In genomic region chr9:37262410-37262809, GRCh38 we compare ENCODE assay signal across 9 cellular contexts.
DNase-seq lines count a peak whose midpoint lies in the region; ATAC-seq and TF ChIP-seq lines count a peak whose summit lies in the region.
"Had no signal": no experiment of that assay in that cellular context is flagged by ENCODE, and none has a peak within 500 bp of the region (broad histone marks: within the 10 kb centered on the region; RNA-seq: fewer than 3 reads in every experiment).

No MANE protein-coding gene starts in this region.

- in situ Hi-C loops in GM23248 (cut with MboI): loop anchor here (10.0 kb wide), 3 partner anchors 58 to 398 kb away; no protein-coding TSS in a partner anchor

- no peak overlapping the region for H3K27ac ChIP-seq in AG04450 (ENCODE audit: low read depth, low read length)
- H3K27ac ChIP-seq in GM23248: no peak overlapping the region
- no peak overlapping the region for H3K27ac ChIP-seq in WERI-Rb-1
- H3K27ac ChIP-seq: epithelial cell of prostate had no signal

- TF ChIP-seq CTCF in AG04450 (IDR thresholded peaks at IDR 0.05; ENCODE audit: low read depth, low read length) (peak; percentile 77), WERI-Rb-1 (IDR thresholded peaks at IDR 0.05; ENCODE audit: low read depth, low read length) (peak; percentile 56; the same call in 1 of the 2 replicates)

- no peak for ATAC-seq in GM18873 (IDR thresholded peaks at IDR 0.05; ENCODE audit: low FRiP score, unreplicated experiment)
- no peak for ATAC-seq in GM19351 (IDR thresholded peaks at IDR 0.05; ENCODE audit: unreplicated experiment)

- no peaks in the 10 kb centered on the region for H4K20me1 ChIP-seq in GM23248 (ENCODE audit: insufficient read depth)

- DNase-seq in AG04450 (ENCODE audit: low read depth, low spot score) (peak; percentile 6), GM23248 (peak; percentile 57), WERI-Rb-1 (peak; percentile 34), inferior parietal cortex (ENCODE audit: extremely low spot score) (peak; percentile 39), NCI-H2227 (lab: John Stamatoyannopoulos, UW; ENCODE audit: unreplicated experiment) (no peak), SKM-1 treated with dmso at 0.1 percent for 144 hours (lab: John Stamatoyannopoulos, UW; ENCODE audit: unreplicated experiment) (no peak)

- H3K79me2 ChIP-seq in GM23248 (ENCODE audit: insufficient read depth): no peaks in the 10 kb centered on the region

- H3K9me2 ChIP-seq in GM23248 (ENCODE audit: insufficient read depth): no peaks in the 10 kb centered on the region

- H2AFZ ChIP-seq in GM23248: no peak overlapping the region

- no peaks in the 10 kb centered on the region for H3F3A ChIP-seq in GM23248 (ENCODE audit: insufficient read depth)

- no peak overlapping the region for H3K4me2 ChIP-seq in GM23248 (ENCODE audit: unreplicated experiment)

- H3K4me3 ChIP-seq in AG04450 (ENCODE audit: low read depth, low read length): no peak overlapping the region
- H3K4me3 ChIP-seq in GM23248: no peak overlapping the region
- H3K4me3 ChIP-seq in WERI-Rb-1 (ENCODE audit: low read depth, low read length): no peak overlapping the region

- H3K27me3 ChIP-seq in AG04450 (ENCODE audit: control insufficient read depth, insufficient read depth, low read length) (no peaks in the 10 kb centered on the region), GM23248 (replicated peaks; ENCODE audit: insufficient read depth) (no peaks in the 10 kb centered on the region), WERI-Rb-1 (ENCODE audit: insufficient read depth, low read depth, severe bottlenecking) (no peaks in the 10 kb centered on the region)

- no peaks in the 10 kb centered on the region for H3K36me3 ChIP-seq in GM23248 (ENCODE audit: low read depth)
- no peaks in the 10 kb centered on the region for H3K36me3 ChIP-seq in WERI-Rb-1

- H3K9me3 ChIP-seq in AG04450 (ENCODE audit: control insufficient read depth, insufficient read depth, low read length): no peaks in the 10 kb centered on the region
- H3K9me3 ChIP-seq in GM23248 (ENCODE audit: low read depth): no peaks in the 10 kb centered on the region
- H3K9me3 ChIP-seq in WERI-Rb-1 (ENCODE audit: severe bottlenecking): no peaks in the 10 kb centered on the region

- no peaks in the 10 kb centered on the region for H3K4me1 ChIP-seq in GM23248 (ENCODE audit: insufficient read depth)

- POLR2A ChIA-PET in AG04450 (lab: Yijun Ruan, JAX): no interaction called here

- 64 to 76% methylated on average over 4 of the region's 4 CpGs for WGBS in GM23248 (ENCODE audit: low coverage in 1 of 2, low lambda C conversion rate in 2 of 2, missing lambda C conversion rate in 2 of 2), 2 experiments

- CTCF ChIA-PET in AG04450 (lab: Charles Lee): interaction anchor here (0.7 to 2.1 kb wide), 11 partner anchors 10 to 390 kb away, joined by 3 to 11 read pairs (median 3); no protein-coding TSS in a partner anchor

- H3K9ac ChIP-seq in GM23248: no peak overlapping the region

Comparison
In these comparisons a context has a peak if more than half of its experiments do, and no peak if none do; other contexts are left out.
1. DNase-seq: peak in AG04450 (single experiment), GM23248 (single experiment), WERI-Rb-1 (single experiment) and inferior parietal cortex (single experiment); none in NCI-H2227 (single experiment) and SKM-1 treated with dmso at 0.1 percent for 144 hours (single experiment).